In genomic region chr9:130149654-130150286, GRCh38 we compare ENCODE assay signal across 33 cellular contexts. TPM values are rescaled to one million over a fixed set of nuclear protein-coding genes. Genes with fewer than 3 reads are reported as not detected.
"Had no signal": no experiment of that assay in that cellular context is flagged by ENCODE, and none has a peak within 500 bp of the region (broad histone marks: within the 10 kb centered on the region; RNA-seq: fewer than 3 reads in every experiment).

No MANE protein-coding gene starts in this region.

- H3K4me1 ChIP-seq: colonic mucosa, upper lobe of left lung had no signal

- H3K9me3 Mint-ChIP-seq: activated CD4-positive, alpha-beta memory T cell treated with anti-CD3 and anti-CD28 coated beads for 36 hours; activated CD4-positive, alpha-beta T cell treated with anti-CD3 and anti-CD28 coated beads, Interleukin-2, amount 10 ng/mL, durations not matched to agents 24 days and 14 days; activated naive CD4-positive, alpha-beta T cell treated with anti-CD3 and anti-CD28 coated beads for 36 hours; activated naive CD8-positive, alpha-beta T cell treated with anti-CD3 and anti-CD28 coated beads, Interleukin-2, amount 10 ng/mL, durations not matched to agents 7 days and 5 days; activated T-helper 1 cell treated with anti-CD3 and anti-CD28 coated beads, Interleukin-12 subunit alpha, Interleukin-12 subunit beta, Interleukin-2, Interleukin-4 antibody, amounts not matched to agents 30 ng/mL and 10 ng/mL and 1 ng/mL, durations not matched to agents 14 hours and 24 hours and 36 hours; immature natural killer cell; memory B cell; naive thymus-derived CD8-positive, alpha-beta T cell; stimulated activated memory B cell treated with anti-CD40 and anti-IgM and Interleukin-4, amounts not matched to agents 10 μg/mL and 1 μg/mL and 100 μg/mL, for 72 hours; stimulated activated naive CD8-positive, alpha-beta T cell treated with anti-CD3 and anti-CD28 coated beads, Interleukin-15, amount 100 ng/mL, for 72 hours had no signal

- H3K4me1 Mint-ChIP-seq: activated CD4-positive, alpha-beta T cell treated with anti-CD3 and anti-CD28 coated beads, Interleukin-2, amount 10 ng/mL, durations not matched to agents 24 days and 14 days had no signal

- ATAC-seq: gastroesophageal sphincter; naive thymus-derived CD8-positive, alpha-beta T cell; sciatic nerve; stimulated activated memory B cell treated with anti-CD40 and anti-IgM and Interleukin-4, amounts not matched to agents 10 μg/mL and 1 μg/mL and 100 μg/mL, for 72 hours; stimulated activated naive CD8-positive, alpha-beta T cell treated with anti-CD3 and anti-CD28 coated beads, Interleukin-15, amount 100 ng/mL, for 72 hours had no signal

- H3K4me3 Mint-ChIP-seq: activated CD4-positive, alpha-beta memory T cell treated with anti-CD3 and anti-CD28 coated beads for 36 hours; activated CD4-positive, alpha-beta T cell treated with anti-CD3 and anti-CD28 coated beads, Interleukin-2, amount 10 ng/mL, durations not matched to agents 24 days and 14 days; activated naive CD4-positive, alpha-beta T cell treated with anti-CD3 and anti-CD28 coated beads for 36 hours; activated naive CD8-positive, alpha-beta T cell treated with anti-CD3 and anti-CD28 coated beads, Interleukin-2, amount 10 ng/mL, durations not matched to agents 7 days and 5 days; activated T-helper 1 cell treated with anti-CD3 and anti-CD28 coated beads, Interleukin-12 subunit alpha, Interleukin-12 subunit beta, Interleukin-2, Interleukin-4 antibody, amounts not matched to agents 30 ng/mL and 10 ng/mL and 1 ng/mL, durations not matched to agents 14 hours and 24 hours and 36 hours; brain; immature natural killer cell; memory B cell; naive thymus-derived CD8-positive, alpha-beta T cell; stimulated activated memory B cell treated with anti-CD40 and anti-IgM and Interleukin-4, amounts not matched to agents 10 μg/mL and 1 μg/mL and 100 μg/mL, for 72 hours; stimulated activated naive CD8-positive, alpha-beta T cell treated with anti-CD3 and anti-CD28 coated beads, Interleukin-15, amount 100 ng/mL, for 72 hours had no signal

- H3K4me2 ChIP-seq: hepatocyte had no signal

- DNase-seq: activated CD4-positive, alpha-beta memory T cell treated with anti-CD3 and anti-CD28 coated beads for 36 hours; activated CD4-positive, alpha-beta T cell treated with anti-CD3 and anti-CD28 coated beads, Interleukin-2, amount 10 ng/mL, durations not matched to agents 24 days and 14 days; activated CD4-positive, CD25-positive, alpha-beta regulatory T cell treated with anti-CD3 and anti-CD28 coated beads, Interleukin-2, amount 50 U/mL, for 72 hours; activated CD8-positive, alpha-beta memory T cell treated with anti-CD3 and anti-CD28 coated beads, Interleukin-2, amount 50 U/mL, for 4 hours; activated effector memory CD4-positive, alpha-beta T cell treated with anti-CD3 and anti-CD28 coated beads, Interleukin-2, amount 50 U/mL, for 16 hours; activated naive CD4-positive, alpha-beta T cell treated with anti-CD3 and anti-CD28 coated beads for 36 hours; activated naive CD8-positive, alpha-beta T cell treated with anti-CD3 and anti-CD28 coated beads, Interleukin-2, amount 10 ng/mL, durations not matched to agents 7 days and 5 days; activated T-cell treated with anti-CD3 and anti-CD28 coated beads, Interleukin-2, amount 50 U/mL, for 1 hour; cerebellar nuclear complex; colonic mucosa; effector CD8-positive, alpha-beta T cell; immature natural killer cell; kidney; naive thymus-derived CD8-positive, alpha-beta T cell; ovary; stimulated activated CD4-positive, alpha-beta T cell treated with anti-CD3 and anti-CD28 coated beads, Interleukin-4, amount 100 ng/mL, for 4 hours; stimulated activated CD8-positive, alpha-beta memory T cell treated with anti-CD3 and anti-CD28 coated beads, Interleukin-4, amount 100 ng/mL, for 48 hours; stimulated activated naive CD8-positive, alpha-beta T cell treated with anti-CD3 and anti-CD28 coated beads, Interleukin-15, amount 100 ng/mL, for 72 hours; substantia nigra; upper lobe of left lung had no signal

- H3K36me3 Mint-ChIP-seq: activated CD4-positive, alpha-beta memory T cell treated with anti-CD3 and anti-CD28 coated beads for 36 hours; activated naive CD8-positive, alpha-beta T cell treated with anti-CD3 and anti-CD28 coated beads, Interleukin-2, amount 10 ng/mL, durations not matched to agents 7 days and 5 days; brain; memory B cell; naive thymus-derived CD8-positive, alpha-beta T cell; stimulated activated memory B cell treated with anti-CD40 and anti-IgM and Interleukin-4, amounts not matched to agents 10 μg/mL and 1 μg/mL and 100 μg/mL, for 72 hours had no signal

- H3K36me3 ChIP-seq: ascending aorta, cardiac muscle cell, colonic mucosa, gastroesophageal sphincter, ovary, upper lobe of left lung, vagina had no signal

- H3K4me3 ChIP-seq: ascending aorta, cardiac muscle cell, colonic mucosa, gastroesophageal sphincter, hepatocyte, ovary, skin epidermis, upper lobe of left lung, vagina had no signal

- H3K79me2 ChIP-seq: hepatocyte had no signal

- H2AFZ ChIP-seq: hepatocyte had no signal

- H3K27ac Mint-ChIP-seq: activated CD4-positive, alpha-beta memory T cell treated with anti-CD3 and anti-CD28 coated beads for 36 hours; activated naive CD4-positive, alpha-beta T cell treated with anti-CD3 and anti-CD28 coated beads for 36 hours; activated naive CD8-positive, alpha-beta T cell treated with anti-CD3 and anti-CD28 coated beads, Interleukin-2, amount 10 ng/mL, durations not matched to agents 7 days and 5 days; activated T-helper 1 cell treated with anti-CD3 and anti-CD28 coated beads, Interleukin-12 subunit alpha, Interleukin-12 subunit beta, Interleukin-2, Interleukin-4 antibody, amounts not matched to agents 30 ng/mL and 10 ng/mL and 1 ng/mL, durations not matched to agents 14 hours and 24 hours and 36 hours; brain; memory B cell; progenitor cell of endocrine pancreas; stimulated activated memory B cell treated with anti-CD40 and anti-IgM and Interleukin-4, amounts not matched to agents 10 μg/mL and 1 μg/mL and 100 μg/mL, for 72 hours had no signal

- H3K27me3 ChIP-seq: ascending aorta, cardiac muscle cell, colonic mucosa, gastroesophageal sphincter, hepatocyte, ovary, upper lobe of left lung, vagina had no signal

- H3K9me3 ChIP-seq: ascending aorta, colonic mucosa, gastroesophageal sphincter, ovary, upper lobe of left lung, vagina had no signal

- H3K27ac ChIP-seq: ascending aorta, cardiac muscle cell, colonic mucosa, gastroesophageal sphincter, hepatocyte, ovary, skin epidermis, upper lobe of left lung, vagina, VCaP had no signal

RNA-seq across cellular contexts. Expression of gene NCS1, which starts 22.4 kb away (rescaled TPM):
- total RNA-seq: naive thymus-derived CD8-positive, alpha-beta T cell had no signal
